14 cellular contexts compared by ENCODE assay signal in genomic region chr5:3359642-3360041, GRCh38.
"Had no signal": no experiment of that assay in that cellular context is flagged by ENCODE, and none has a peak within 500 bp of the region (broad histone marks: within the 10 kb centered on the region; RNA-seq: fewer than 3 reads in every experiment).

No MANE protein-coding gene starts in this region.

- H3K9ac ChIP-seq: neural progenitor cell had no signal

- H3K4me1 ChIP-seq: neural progenitor cell, right lobe of liver had no signal

- H3K36me3 Mint-ChIP-seq: activated naive CD8-positive, alpha-beta T cell; memory B cell; neural progenitor cell; stimulated activated memory B cell treated with anti-CD40 and anti-IgM and Interleukin-4, amounts not matched to agents 10 μg/mL and 1 μg/mL and 100 μg/mL, for 72 hours had no signal

- H3K27me3 Mint-ChIP-seq: memory B cell; stimulated activated memory B cell treated with anti-CD40 and anti-IgM and Interleukin-4, amounts not matched to agents 10 μg/mL and 1 μg/mL and 100 μg/mL, for 72 hours had no signal

- H3K4me2 ChIP-seq: neural progenitor cell, smooth muscle cell had no signal

- DNase-seq: activated CD4-positive, alpha-beta T cell treated with anti-CD3 and anti-CD28 coated beads for 1 hour; activated gamma-delta T cell; foreskin melanocyte; naive thymus-derived CD4-positive, alpha-beta T cell; stimulated activated CD4-positive, alpha-beta T cell treated with anti-CD3 and anti-CD28 coated beads, Interleukin-4, amount 100 ng/mL, for 24 hours; WERI-Rb-1 had no signal

- H3K9me3 ChIP-seq: right lobe of liver, thoracic aorta had no signal

- H3K27ac ChIP-seq: dorsolateral prefrontal cortex, neural progenitor cell, right lobe of liver, thoracic aorta, WERI-Rb-1 had no signal

- H2AFZ ChIP-seq: neural progenitor cell had no signal

- H3K36me3 ChIP-seq: neural progenitor cell, right lobe of liver, thoracic aorta, WERI-Rb-1 had no signal

- H3K27me3 ChIP-seq: neural progenitor cell, right lobe of liver had no signal

- H3K4me3 Mint-ChIP-seq: activated naive CD8-positive, alpha-beta T cell; memory B cell; naive thymus-derived CD4-positive, alpha-beta T cell; neural progenitor cell; stimulated activated memory B cell treated with anti-CD40 and anti-IgM and Interleukin-4, amounts not matched to agents 10 μg/mL and 1 μg/mL and 100 μg/mL, for 72 hours had no signal

- H3K27ac Mint-ChIP-seq: activated naive CD8-positive, alpha-beta T cell; memory B cell; naive thymus-derived CD4-positive, alpha-beta T cell; neural progenitor cell; stimulated activated memory B cell treated with anti-CD40 and anti-IgM and Interleukin-4, amounts not matched to agents 10 μg/mL and 1 μg/mL and 100 μg/mL, for 72 hours had no signal

- H3K4me1 Mint-ChIP-seq: memory B cell; naive thymus-derived CD4-positive, alpha-beta T cell; stimulated activated memory B cell treated with anti-CD40 and anti-IgM and Interleukin-4, amounts not matched to agents 10 μg/mL and 1 μg/mL and 100 μg/mL, for 72 hours had no signal

- ATAC-seq: naive thymus-derived CD4-positive, alpha-beta T cell; right lobe of liver; stimulated activated memory B cell treated with anti-CD40 and anti-IgM and Interleukin-4, amounts not matched to agents 10 μg/mL and 1 μg/mL and 100 μg/mL, for 72 hours had no signal

- H3K4me3 ChIP-seq: dorsolateral prefrontal cortex, neural progenitor cell, right lobe of liver, smooth muscle cell, thoracic aorta had no signal
